Comparison of ENCODE assay signal across 8 cellular contexts in genomic region chr18:45722899-45723298, GRCh38. TPM values are rescaled to one million over a fixed set of nuclear protein-coding genes. Genes with fewer than 3 reads are reported as not detected.
DNase-seq lines count a peak whose midpoint lies in the region; ATAC-seq, FAIRE-seq and TF ChIP-seq lines count a peak whose summit lies in the region.

No MANE protein-coding gene starts in this region.

- H3K27ac Mint-ChIP-seq in nephron = no peak overlapping the region

- no peak for FAIRE-seq in HTR-8/SVneo (lab: Jason Lieb, UNC)

- no peaks in the 10 kb centered on the region for H3K36me3 Mint-ChIP-seq in nephron (ENCODE audit: low read depth)

- ATAC-seq in GM21515 (IDR thresholded peaks at IDR 0.05; ENCODE audit: unreplicated experiment) = peak; percentile 95

- H3K9me3 Mint-ChIP-seq in nephron = no peaks in the 10 kb centered on the region

- TF ChIP-seq EP300 in stomach (IDR thresholded peaks at IDR 0.05) = no peak

- intact Hi-C loops in stomach (cut with DNase I; ENCODE audit: low total_unique reads) = no loop called here

- peaks cover 9% of the 10 kb centered on the region for H3K4me1 Mint-ChIP-seq in nephron

- no peak for TF ChIP-seq POLR2A in stomach (IDR thresholded peaks at IDR 0.05)

- H3K4me1 ChIP-seq in NT2/D1 (ENCODE audit: insufficient read depth, insufficient read length) (no peaks in the 10 kb centered on the region), stomach (peaks cover 0 to 5% (median 0%) of the 10 kb centered on the region in 4 donors)

- TF ChIP-seq CTCF in epithelial cell of esophagus (IDR thresholded peaks at IDR 0.05; ENCODE audit: insufficient read depth, low read depth, low read length, missing control alignments) (peak; percentile 95), nephron (IDR thresholded peaks at IDR 0.05; ENCODE audit: unreplicated experiment in 3 of 3) (peak; percentile 65 to 82 (median 73)), stomach (IDR thresholded peaks at IDR 0.05) (peak in 5 of 7 experiments; percentile 35 to 66 (median 49))

- peaks cover 30% of the 10 kb centered on the region for H3K27me3 Mint-ChIP-seq in nephron (ENCODE audit: low read depth)

- no peak overlapping the region for H3K4me3 Mint-ChIP-seq in nephron

- WGBS in stomach, 5 donors = 1 to 2% (median 1%) methylated on average over 5 of the region's 5 CpGs

- no peaks in the 10 kb centered on the region for H3K9me3 ChIP-seq in NT2/D1 (ENCODE audit: insufficient read depth, low read length)
- H3K9me3 ChIP-seq in stomach = no peaks in the 10 kb centered on the region

- H3K4me3 ChIP-seq in NT2/D1 (ENCODE audit: insufficient read length, low read depth) = no peak overlapping the region
- no peak overlapping the region for H3K4me3 ChIP-seq in epithelial cell of esophagus (ENCODE audit: low read length)
- H3K4me3 ChIP-seq in stomach = no peak overlapping the region

- H3K27me3 ChIP-seq in NT2/D1 (ENCODE audit: insufficient read depth, insufficient read length) = no peaks in the 10 kb centered on the region
- peaks cover 0 to 8% (median 0%) of the 10 kb centered on the region in 3 donors for H3K27me3 ChIP-seq in stomach

- H3K36me3 ChIP-seq in NT2/D1 (ENCODE audit: insufficient read depth, insufficient read length, low read length) = no peaks in the 10 kb centered on the region
- H3K36me3 ChIP-seq in stomach = no peaks in the 10 kb centered on the region

- no peak overlapping the region for H3K27ac ChIP-seq in stomach

- no peak overlapping the region for H3K9ac ChIP-seq in NT2/D1 (ENCODE audit: insufficient read length, low read depth)

- DNase-seq in DMS153 (lab: John Stamatoyannopoulos, UW) = peak; percentile 64
- peak; percentile 57 for DNase-seq in HTR-8/SVneo (ENCODE audit: insufficient read length, low spot score)
- peak; percentile 63 for DNase-seq in NT2/D1 (ENCODE audit: low read depth, low spot score)
- DNase-seq in activated CD8-positive, alpha-beta memory T cell treated with anti-CD3 and anti-CD28 coated beads, Interleukin-2, amount 50 U/mL, for 1 hour (ENCODE audit: extremely low read depth) = peak; percentile 11
- peak; percentile 80 for DNase-seq in epithelial cell of esophagus (ENCODE audit: low read depth)
- DNase-seq in stomach = peak; percentile 88

RNA-seq across cellular contexts. Expression of gene SLC14A1, which starts 1.1 kb away (rescaled TPM):
- 1 to 10 TPM in 2 of 5 donors, not detected in 3; 3.9 to 4.2 TPM for total RNA-seq in stomach
- 1 to 10 TPM in 1 of 3 donors, under 1 TPM in 2; 0.20 to 3.1 (median 0.56) TPM for polyA plus RNA-seq in stomach

Comparison
In these comparisons a context has a peak if more than half of its experiments do, and no peak if none do; other contexts are left out.
1. DNase-seq: peak in every context shown above with its lines; median percentile 88 in stomach; 80 in epithelial cell of esophagus; 64 in DMS153; 63 in NT2/D1; 57 in HTR-8/SVneo; 11 in activated CD8-positive, alpha-beta memory T cell treated with anti-CD3 and anti-CD28 coated beads, Interleukin-2, amount 50 U/mL, for 1 hour.